In the genomic region with DNA sequence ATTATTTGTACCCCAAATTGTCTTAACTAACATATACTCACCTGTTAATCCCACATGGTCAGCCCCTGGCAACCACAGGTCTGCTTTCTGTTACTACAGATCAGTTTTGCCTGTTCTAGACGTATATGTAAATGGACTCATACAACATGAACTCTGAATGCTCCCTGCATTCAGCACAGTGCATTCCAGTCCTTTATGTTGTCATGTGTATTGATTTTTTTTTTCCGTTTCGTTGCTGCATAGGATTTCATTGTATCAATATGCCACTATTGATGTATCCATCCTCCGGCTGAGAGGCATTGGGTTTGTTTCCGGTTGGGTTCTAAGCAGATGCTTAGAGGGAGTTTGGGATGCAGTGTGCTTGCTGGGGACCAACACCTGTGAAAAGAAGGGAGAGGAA, we compare ENCODE assay signal across 7 cellular contexts.
"Had no signal": no experiment of that assay in that cellular context is flagged by ENCODE, and none has a peak within 500 bp of the region (broad histone marks: within the 10 kb centered on the region; RNA-seq: fewer than 3 reads in every experiment).

No MANE protein-coding gene starts in this region.

- H3K36me3 Mint-ChIP-seq: IgD-negative memory B cell had no signal

- ATAC-seq: GM23338 had no signal

- DNase-seq: H9, HCEC 1CT, KBM-7 had no signal

- H3K4me2 ChIP-seq: GM23338, KMS-11 had no signal

- H2AFZ ChIP-seq: GM23338 had no signal

- H3K27ac ChIP-seq: HL-60, KMS-11 had no signal

- H3K4me3 Mint-ChIP-seq: GM23338, H9, IgD-negative memory B cell had no signal

- H3K27ac Mint-ChIP-seq: GM23338, H9, IgD-negative memory B cell had no signal

- H3K4me3 ChIP-seq: GM23338 had no signal

- H3K9ac ChIP-seq: KMS-11 had no signal

- H3K4me1 Mint-ChIP-seq: GM23338, H9, IgD-negative memory B cell had no signal
